In genomic region chr3:33273628-33274027, GRCh38 we compare ENCODE assay signal across 3 cellular contexts.
"Had no signal": no experiment of that assay in that cellular context is flagged by ENCODE, and none has a peak within 500 bp of the region (broad histone marks: within the 10 kb centered on the region; RNA-seq: fewer than 3 reads in every experiment).

No MANE protein-coding gene starts in this region.

- ATAC-seq: GM12878 had no signal

- DNase-seq: GDM1, GF-D8 had no signal

- H3K4me3 ChIP-seq: GM12878 had no signal
